In genomic region chr3:194134757-194135515, GRCh38 we compare ENCODE assay signal across 8 cellular contexts. TPM values are rescaled to one million over a fixed set of nuclear protein-coding genes. Genes with fewer than 3 reads are reported as not detected.
DNase-seq lines count a peak whose midpoint lies in the region; ATAC-seq and TF ChIP-seq lines count a peak whose summit lies in the region.

No MANE protein-coding gene starts in this region.

- DNase-seq in DMS79 (lab: John Stamatoyannopoulos, UW) (peak; percentile 91), GM23248 (peak; percentile 98), LoVo (ENCODE audit: low spot score) (peak; percentile 94), RWPE2 (ENCODE audit: low spot score) (peak; percentile 96), foreskin fibroblast (peak; percentile 93 to 95), substantia nigra (lab: John Stamatoyannopoulos, UW) (peak in 48 of 49 donors; percentile 25 to 90 (median 73))
- peak; percentile 67 for DNase-seq in activated gamma-delta T cell treated with anti-CD3 and anti-CD28 coated beads, Interleukin-2, amount 50 U/mL, for 16 hours (ENCODE audit: low read depth)

- H4K20me1 ChIP-seq in GM23248 (ENCODE audit: insufficient read depth): no peaks in the 10 kb centered on the region

- H3K9me2 ChIP-seq in GM23248 (ENCODE audit: insufficient read depth): no peaks in the 10 kb centered on the region

- TF ChIP-seq CTCF in RWPE2 (IDR thresholded peaks at IDR 0.05; ENCODE audit: poor library complexity, severe bottlenecking): no peak
- TF ChIP-seq CTCF in foreskin fibroblast (IDR thresholded peaks at IDR 0.05; ENCODE audit: low read depth, low read length): no peak

- peak overlapping the region; percentile 68 for H3K4me3 ChIP-seq in GM23248
- H3K4me3 ChIP-seq in RWPE2 (ENCODE audit: severe bottlenecking): peak overlapping the region; percentile 46
- H3K4me3 ChIP-seq in foreskin fibroblast (ENCODE audit: low read depth in 1 of 2, low read length in 2 of 2): peak overlapping the region; percentile 54 to 61
- H3K4me3 ChIP-seq in neuron (ENCODE audit: low read length): peak overlapping the region; percentile 47

- ATAC-seq in RWPE2 (ENCODE audit: low read depth): peak; percentile 37

- in situ Hi-C loops in GM23248 (cut with MboI): no loop called here

- H3K9ac ChIP-seq in GM23248: peak overlapping the region; percentile 98

- H3K4me2 ChIP-seq in GM23248 (ENCODE audit: unreplicated experiment): peak overlapping the region; percentile 76

- peak overlapping the region; percentile 33 for H2AFZ ChIP-seq in GM23248
- peak overlapping the region; percentile 69 for H2AFZ ChIP-seq in neuron (ENCODE audit: low read depth, low read length)

- H3K36me3 ChIP-seq in GM23248 (ENCODE audit: low read depth) (no peaks in the 10 kb centered on the region), RWPE2 (ENCODE audit: low read depth) (peaks cover 24% of the 10 kb centered on the region), neuron (ENCODE audit: insufficient read depth, low read length) (peaks cover 4% of the 10 kb centered on the region)

- H3K27ac ChIP-seq in GM23248: peak overlapping the region; percentile 93
- peak overlapping the region; percentile 99 for H3K27ac ChIP-seq in RWPE2 (ENCODE audit: poor library complexity, severe bottlenecking)
- H3K27ac ChIP-seq in substantia nigra (ENCODE audit: low read depth, low read length, poor library complexity, severe bottlenecking): peak overlapping the region; percentile 69

- H3K79me2 ChIP-seq in GM23248 (ENCODE audit: insufficient read depth): no peaks in the 10 kb centered on the region

- H3F3A ChIP-seq in GM23248 (ENCODE audit: insufficient read depth): peaks cover 31% of the 10 kb centered on the region

- no peaks in the 10 kb centered on the region for H3K9me3 ChIP-seq in GM23248 (ENCODE audit: low read depth)
- H3K9me3 ChIP-seq in RWPE2 (ENCODE audit: severe bottlenecking): no peaks in the 10 kb centered on the region
- H3K9me3 ChIP-seq in neuron (ENCODE audit: low read length): no peaks in the 10 kb centered on the region

- H3K4me1 ChIP-seq in GM23248 (ENCODE audit: insufficient read depth): peaks cover 34% of the 10 kb centered on the region
- peaks cover 41% of the 10 kb centered on the region for H3K4me1 ChIP-seq in RWPE2 (ENCODE audit: insufficient read depth, poor library complexity, severe bottlenecking)
- H3K4me1 ChIP-seq in neuron (ENCODE audit: insufficient read depth, low read length): peaks cover 65% of the 10 kb centered on the region

- H3K27me3 ChIP-seq in GM23248 (replicated peaks; ENCODE audit: insufficient read depth) (no peaks in the 10 kb centered on the region; the same call in 1 of the 2 replicates), RWPE2 (ENCODE audit: insufficient read depth, poor library complexity, severe bottlenecking) (no peaks in the 10 kb centered on the region), neuron (ENCODE audit: insufficient read depth, low read length) (peaks cover 22% of the 10 kb centered on the region)

- 1 to 3% methylated on average over 17 to 39 of the region's 68 CpGs for WGBS in GM23248 (ENCODE audit: low coverage in 1 of 2, low lambda C conversion rate in 2 of 2, missing lambda C conversion rate in 2 of 2), 2 experiments

RNA-seq across cellular contexts. Expression of gene HES1, which starts 1.0 kb away (rescaled TPM):
- total RNA-seq in GM23248 (2014; rRNA removed; shearing (Covaris generic)): 13.0 and 13.8 TPM in 2 replicates
- 8.8 and 10.3 TPM in 2 replicates for polyA plus RNA-seq in GM23248 (2016; fragmentation: Nextera tagmentation; extraction: Ambion mirVana)

Comparison
In these comparisons a context has a peak if more than half of its experiments do, and no peak if none do; other contexts are left out.
1. Peak in every context shown above with its lines: DNase-seq, ATAC-seq, H3K4me3 ChIP-seq and H3K27ac ChIP-seq.